In the genomic region with DNA sequence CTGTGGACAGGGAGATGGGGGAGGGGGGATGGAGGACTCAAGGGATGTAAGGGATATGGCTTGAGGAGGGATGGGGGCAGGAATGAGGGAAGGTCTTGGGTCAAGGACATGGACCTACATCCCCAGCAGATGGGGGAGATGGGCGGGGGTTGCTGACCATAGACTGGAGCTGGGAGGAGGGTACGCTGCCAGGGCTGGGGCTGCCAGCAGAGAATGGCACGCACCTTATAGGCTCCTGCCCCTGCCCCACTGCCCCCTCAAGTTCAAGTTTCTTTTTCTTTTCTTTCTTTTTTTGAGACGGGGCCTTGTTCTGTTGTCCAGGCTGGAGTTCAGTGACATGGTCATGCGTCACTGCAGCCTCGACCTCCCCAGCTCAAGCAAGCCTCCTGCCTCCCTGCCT, we compare ENCODE assay signal across 9 cellular contexts. TPM values are rescaled to one million over a fixed set of nuclear protein-coding genes. Genes with fewer than 3 reads are reported as not detected.
A peak's percentile ranks its signal among the peaks of the same experiment; 100 is the strongest.
DNase-seq lines count a peak whose midpoint lies in the region; ATAC-seq and TF ChIP-seq lines count a peak whose summit lies in the region.
"Not testable (repeated sequence)": the region's sequence is repeated elsewhere in the genome, so short reads cannot be mapped to it uniquely, and the experiment has no call there.
"Had no signal": no experiment of that assay in that cellular context is flagged by ENCODE, and none has a peak within 500 bp of the region (broad histone marks: within the 10 kb centered on the region; RNA-seq: fewer than 3 reads in every experiment).

No MANE protein-coding gene starts in this region.

- intact Hi-C loops in natural killer cell (cut with micrococcal nuclease): loop anchor here (5.0 kb wide), 1 partner anchor 76 kb away; no protein-coding TSS in a partner anchor

- WGBS in upper lobe of left lung, 2 donors: 87 to 93% methylated on average over 6 of the region's 6 CpGs

- not testable (repeated sequence) for H3K9me3 Mint-ChIP-seq in T-helper 1 cell treated with Interleukin-12 subunit alpha and Interleukin-12 subunit beta and Interleukin-4 antibody, amounts not matched to agents 30 μg/mL and 1 μg/mL, for 36 hours; activated T-cell treated with anti-CD3 and anti-CD28 coated beads, Interleukin-2, amount 50 U/mL, for 72 hours; natural killer cell

- not testable (repeated sequence) for TF ChIP-seq EP300 in upper lobe of left lung (IDR thresholded peaks at IDR 0.05)

- H3K27me3 Mint-ChIP-seq in T-helper 1 cell treated with Interleukin-12 subunit alpha and Interleukin-12 subunit beta and Interleukin-4 antibody, amounts not matched to agents 30 μg/mL and 1 μg/mL, for 36 hours (ENCODE audit: low read depth); activated T-cell treated with anti-CD3 and anti-CD28 coated beads, Interleukin-2, amount 50 U/mL, for 72 hours (ENCODE audit: low read depth); natural killer cell (ENCODE audit: low read depth in 2 of 2): not testable (repeated sequence)

- H3K36me3 ChIP-seq in effector memory CD4-positive, alpha-beta T cell (ENCODE audit: control insufficient read depth, insufficient read depth, low read length): not testable (repeated sequence)
- H3K36me3 ChIP-seq in upper lobe of left lung: peaks cover 0 to 15% (median 0%) of the 10 kb centered on the region in 4 donors

- not testable (repeated sequence) for TF ChIP-seq POLR2A in upper lobe of left lung (IDR thresholded peaks at IDR 0.05)

- peak overlapping the region; percentile 40 for H3K4me3 Mint-ChIP-seq in T-helper 1 cell treated with Interleukin-12 subunit alpha and Interleukin-12 subunit beta and Interleukin-4 antibody, amounts not matched to agents 30 μg/mL and 1 μg/mL, for 36 hours
- H3K4me3 Mint-ChIP-seq in activated T-cell treated with anti-CD3 and anti-CD28 coated beads, Interleukin-2, amount 50 U/mL, for 72 hours: peak overlapping the region; percentile 64 to 92
- peak overlapping the region; percentile 74 for H3K4me3 Mint-ChIP-seq in natural killer cell

- not testable (repeated sequence) for DNase-seq in GM12865 (ENCODE audit: low read depth); activated T-cell treated with anti-CD3 and anti-CD28 coated beads, Interleukin-2, amount 50 U/mL, for 72 hours; effector memory CD4-positive, alpha-beta T cell; natural killer cell; upper lobe of left lung

- H3K27me3 ChIP-seq in effector memory CD4-positive, alpha-beta T cell (replicated peaks; ENCODE audit: control insufficient read depth, insufficient read depth, low read length, poor library complexity, severe bottlenecking); upper lobe of left lung: not testable (repeated sequence)

- H3K4me1 ChIP-seq in effector memory CD4-positive, alpha-beta T cell (ENCODE audit: control insufficient read depth, insufficient read depth, low read length, poor library complexity, severe bottlenecking): peaks cover 72% of the 10 kb centered on the region
- H3K4me1 ChIP-seq in upper lobe of left lung: peaks cover 0 to 14% (median 9%) of the 10 kb centered on the region in 4 donors

- peak overlapping the region; percentile 51 for H3K4me3 ChIP-seq in GM12865 (ENCODE audit: low read depth, low read length)
- H3K4me3 ChIP-seq in effector memory CD4-positive, alpha-beta T cell (ENCODE audit: insufficient read depth, low read depth, low read length, poor library complexity, severe bottlenecking): peak overlapping the region; percentile 29
- H3K4me3 ChIP-seq in upper lobe of left lung: not testable (repeated sequence)

- not testable (repeated sequence) for TF ChIP-seq CTCF in GM12865 (IDR thresholded peaks at IDR 0.05; ENCODE audit: insufficient read depth, low read depth, low read length, missing control alignments); natural killer cell (IDR thresholded peaks at IDR 0.05); upper lobe of left lung (IDR thresholded peaks at IDR 0.05)

- H3K4me1 Mint-ChIP-seq in T-helper 1 cell treated with Interleukin-12 subunit alpha and Interleukin-12 subunit beta and Interleukin-4 antibody, amounts not matched to agents 30 μg/mL and 1 μg/mL, for 36 hours (ENCODE audit: low read depth): peaks cover 77% of the 10 kb centered on the region
- H3K4me1 Mint-ChIP-seq in activated T-cell treated with anti-CD3 and anti-CD28 coated beads, Interleukin-2, amount 50 U/mL, for 72 hours (ENCODE audit: low read depth): peaks cover 84% of the 10 kb centered on the region
- H3K4me1 Mint-ChIP-seq in natural killer cell: peaks cover 83 to 86% of the 10 kb centered on the region in 2 donors

- peak overlapping the region; percentile 94 for H3K27ac Mint-ChIP-seq in T-helper 1 cell treated with Interleukin-12 subunit alpha and Interleukin-12 subunit beta and Interleukin-4 antibody, amounts not matched to agents 30 μg/mL and 1 μg/mL, for 36 hours
- peak overlapping the region; percentile 98 for H3K27ac Mint-ChIP-seq in activated T-cell treated with anti-CD3 and anti-CD28 coated beads, Interleukin-2, amount 50 U/mL, for 72 hours
- H3K27ac Mint-ChIP-seq in natural killer cell: peak overlapping the region; percentile 91 to 97

- not testable (repeated sequence) for H3K9me3 ChIP-seq in effector memory CD4-positive, alpha-beta T cell (ENCODE audit: control insufficient read depth, low read length); upper lobe of left lung

- ATAC-seq in activated T-cell treated with anti-CD3 and anti-CD28 coated beads, Interleukin-2, amount 50 U/mL, for 72 hours (replicated peaks in 1 of 2); natural killer cell; upper lobe of left lung (ENCODE audit: low FRiP score in 2 of 2): not testable (repeated sequence)

- H3K36me3 Mint-ChIP-seq in T-helper 1 cell treated with Interleukin-12 subunit alpha and Interleukin-12 subunit beta and Interleukin-4 antibody, amounts not matched to agents 30 μg/mL and 1 μg/mL, for 36 hours (ENCODE audit: low read depth): peaks cover 32% of the 10 kb centered on the region
- peaks cover 13 to 20% of the 10 kb centered on the region in 2 donors for H3K36me3 Mint-ChIP-seq in activated T-cell treated with anti-CD3 and anti-CD28 coated beads, Interleukin-2, amount 50 U/mL, for 72 hours (ENCODE audit: insufficient read depth in 2 of 2)
- not testable (repeated sequence) for H3K36me3 Mint-ChIP-seq in natural killer cell

- peak overlapping the region; percentile 77 for H3K27ac ChIP-seq in effector memory CD4-positive, alpha-beta T cell (ENCODE audit: insufficient read depth, low read length, poor library complexity, severe bottlenecking)
- peak overlapping the region; percentile 40 to 79 (median 75) for H3K27ac ChIP-seq in upper lobe of left lung

RNA-seq across cellular contexts. Expression of gene IL32, which starts 10.5 kb away (rescaled TPM):
- total RNA-seq in activated T-cell treated with anti-CD3 and anti-CD28 coated beads, Interleukin-2, amount 50 U/mL, for 72 hours: 1,000 to 10,000 TPM; 1,427 to 2,251 TPM
- total RNA-seq in natural killer cell: 100 to 1,000 TPM; 305 to 562 (median 319) TPM
- total RNA-seq in upper lobe of left lung: 100 to 1,000 TPM in 3 of 6 donors, 10 to 100 TPM in 3; 31.4 to 220 (median 116) TPM
- total RNA-seq: neural crest cell had no signal

RNA-seq across cellular contexts. Expression of gene ZSCAN10, which starts 23.1 kb away (rescaled TPM):
- total RNA-seq in activated T-cell treated with anti-CD3 and anti-CD28 coated beads, Interleukin-2, amount 50 U/mL, for 72 hours: under 1 TPM; 0.28 to 0.48 TPM
- total RNA-seq in natural killer cell: under 1 TPM; 0.65 to 0.96 (median 0.77) TPM
- 1 to 10 TPM in 1 of 6 donors, under 1 TPM in 3, not detected in 2; 0.17 to 1.0 (median 0.28) TPM for total RNA-seq in upper lobe of left lung
- total RNA-seq: liver, neural crest cell, tibial nerve had no signal

RNA-seq across cellular contexts. Expression of gene MMP25, which starts 29.6 kb away (rescaled TPM):
- 1 to 10 TPM; 2.3 to 5.2 TPM for total RNA-seq in activated T-cell treated with anti-CD3 and anti-CD28 coated beads, Interleukin-2, amount 50 U/mL, for 72 hours
- total RNA-seq in natural killer cell: 10 to 100 TPM in 1 of 3 donors, 1 to 10 TPM in 2; 2.0 to 62.2 (median 5.6) TPM
- 10 to 100 TPM; 10.0 to 41.4 (median 20.5) TPM for total RNA-seq in upper lobe of left lung

RNA-seq across cellular contexts. Expression of gene ZNF205, which starts 36.4 kb away (rescaled TPM):
- under 1 TPM; 0.12 to 0.28 TPM for total RNA-seq in activated T-cell treated with anti-CD3 and anti-CD28 coated beads, Interleukin-2, amount 50 U/mL, for 72 hours
- under 1 TPM in 1 of 3 donors, not detected in 2; 0.16 TPM for total RNA-seq in natural killer cell
- 10 to 100 TPM; 13.8 to 25.2 (median 16.8) TPM for total RNA-seq in upper lobe of left lung

RNA-seq across cellular contexts. Expression of gene BICDL2, which starts 39.2 kb away (rescaled TPM):
- under 1 TPM in 1 of 2 donors, not detected in 1; 0.30 TPM for total RNA-seq in activated T-cell treated with anti-CD3 and anti-CD28 coated beads, Interleukin-2, amount 50 U/mL, for 72 hours
- not detected for total RNA-seq in natural killer cell
- 10 to 100 TPM; 18.5 to 98.5 (median 35.0) TPM for total RNA-seq in upper lobe of left lung
- total RNA-seq: neural crest cell, tibial nerve had no signal
